26 cellular contexts compared by ENCODE assay signal in the genomic region with DNA sequence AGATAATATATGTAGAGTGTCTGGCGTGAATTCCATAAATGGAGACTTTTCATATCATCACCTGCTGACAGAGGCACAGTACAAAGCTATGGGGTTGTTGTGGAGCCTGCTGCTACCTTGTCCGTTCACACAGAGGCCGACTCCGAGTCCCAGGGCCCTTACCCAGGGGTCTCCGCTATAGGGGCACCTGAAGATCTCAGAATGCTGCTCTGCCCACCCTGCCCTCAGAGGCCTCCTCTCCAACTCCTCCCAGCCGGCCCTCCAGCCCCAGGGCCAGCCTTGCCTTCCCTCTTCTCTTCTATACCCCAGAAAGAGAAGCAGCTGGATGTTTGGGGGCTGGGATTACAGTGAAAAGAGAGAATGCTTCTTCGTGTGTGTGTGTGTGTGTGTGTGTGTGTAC.
"Had no signal": no experiment of that assay in that cellular context is flagged by ENCODE, and none has a peak within 500 bp of the region (broad histone marks: within the 10 kb centered on the region; RNA-seq: fewer than 3 reads in every experiment).

No MANE protein-coding gene starts in this region.

- H3K27ac ChIP-seq: coronary artery, neutrophil, ovary, prostate gland, testis, transverse colon had no signal

- H3K36me3 ChIP-seq: ovary, prostate gland, transverse colon had no signal

- H3K27me3 Mint-ChIP-seq: activated CD4-positive, alpha-beta T cell treated with anti-CD3 and anti-CD28 coated beads for 36 hours; activated CD8-positive, alpha-beta memory T cell treated with anti-CD3 and anti-CD28 coated beads, Interleukin-2, amount 10 ng/mL, durations not matched to agents 7 days and 5 days; activated naive CD4-positive, alpha-beta T cell treated with anti-CD3 and anti-CD28 coated beads, Interleukin-2, amount 50 U/mL, for 24 hours; activated naive CD8-positive, alpha-beta T cell treated with anti-CD3 and anti-CD28 coated beads, Interleukin-2, amount 50 U/mL, for 24 hours; effector memory CD8-positive, alpha-beta T cell had no signal

- H3K9me3 ChIP-seq: mucosa of descending colon, neutrophil, ovary, prostate gland, testis, transverse colon had no signal

- H3K4me1 ChIP-seq: prostate gland had no signal

- H3K27me3 ChIP-seq: dorsolateral prefrontal cortex, neutrophil, ovary, testis, transverse colon had no signal

- ATAC-seq: activated CD4-positive, alpha-beta T cell treated with anti-CD3 and anti-CD28 coated beads for 36 hours; activated CD8-positive, alpha-beta T cell treated with anti-CD3 and anti-CD28 coated beads, Interleukin-2, amount 10 ng/mL, durations not matched to agents 7 days and 5 days; activated naive CD8-positive, alpha-beta T cell treated with anti-CD3 and anti-CD28 coated beads, Interleukin-2, amount 50 U/mL, for 24 hours; effector memory CD8-positive, alpha-beta T cell; esophagus mucosa; left lobe of liver; mucosa of descending colon had no signal

- DNase-seq: activated CD4-positive, alpha-beta T cell treated with anti-CD3 and anti-CD28 coated beads for 36 hours; activated CD4-positive, CD25-positive, alpha-beta regulatory T cell; activated CD8-positive, alpha-beta memory T cell treated with anti-CD3 and anti-CD28 coated beads, Interleukin-2, amount 10 ng/mL, durations not matched to agents 7 days and 5 days; activated CD8-positive, alpha-beta T cell treated with anti-CD3 and anti-CD28 coated beads, Interleukin-2, amount 10 ng/mL, durations not matched to agents 7 days and 5 days; activated naive CD8-positive, alpha-beta T cell treated with anti-CD3 and anti-CD28 coated beads, Interleukin-2, amount 50 U/mL, for 24 hours; activated T-cell treated with anti-CD3 and anti-CD28 coated beads, Interleukin-2, amount 50 U/mL, for 48 hours; cerebellar nuclear complex; effector memory CD8-positive, alpha-beta T cell; foreskin fibroblast; mucosa of descending colon; retina; stimulated activated CD4-positive, alpha-beta T cell treated with anti-CD3 and anti-CD28 coated beads, Interleukin-15, amount 100 ng/mL, for 24 hours; stimulated activated CD4-positive, alpha-beta T cell treated with anti-CD3 and anti-CD28 coated beads, Interleukin-2, amount 100 ng/mL, for 24 hours; stimulated activated naive CD4-positive, alpha-beta T cell; testis; transverse colon had no signal

- H3K4me3 ChIP-seq: coronary artery, dorsolateral prefrontal cortex, lung, mucosa of descending colon, ovary, prostate gland, testis, transverse colon had no signal

- H3K9me3 Mint-ChIP-seq: activated naive CD4-positive, alpha-beta T cell treated with anti-CD3 and anti-CD28 coated beads, Interleukin-2, amount 50 U/mL, for 24 hours; activated naive CD8-positive, alpha-beta T cell treated with anti-CD3 and anti-CD28 coated beads, Interleukin-2, amount 50 U/mL, for 24 hours; activated T-helper 2 cell treated with anti-CD3 and anti-CD28 coated beads, Interferon-gamma antibody, Interleukin-2, Interleukin-4, amounts not matched to agents 10 μg/mL and 5 μg/mL and 100 μg/mL, durations not matched to agents 14 hours and 24 hours and 36 hours; effector memory CD8-positive, alpha-beta T cell had no signal

- H3K36me3 Mint-ChIP-seq: activated CD8-positive, alpha-beta memory T cell treated with anti-CD3 and anti-CD28 coated beads, Interleukin-2, amount 10 ng/mL, durations not matched to agents 7 days and 5 days had no signal

- H3K27ac Mint-ChIP-seq: activated CD4-positive, alpha-beta T cell treated with anti-CD3 and anti-CD28 coated beads for 36 hours; activated CD8-positive, alpha-beta memory T cell treated with anti-CD3 and anti-CD28 coated beads, Interleukin-2, amount 10 ng/mL, durations not matched to agents 7 days and 5 days; activated CD8-positive, alpha-beta T cell treated with anti-CD3 and anti-CD28 coated beads, Interleukin-2, amount 10 ng/mL, durations not matched to agents 7 days and 5 days; activated naive CD4-positive, alpha-beta T cell treated with anti-CD3 and anti-CD28 coated beads, Interleukin-2, amount 50 U/mL, for 24 hours; activated naive CD8-positive, alpha-beta T cell treated with anti-CD3 and anti-CD28 coated beads, Interleukin-2, amount 50 U/mL, for 24 hours; activated T-helper 2 cell treated with anti-CD3 and anti-CD28 coated beads, Interferon-gamma antibody, Interleukin-2, Interleukin-4, amounts not matched to agents 10 μg/mL and 5 μg/mL and 100 μg/mL, durations not matched to agents 14 hours and 24 hours and 36 hours had no signal

- H3K4me1 Mint-ChIP-seq: activated CD4-positive, alpha-beta T cell treated with anti-CD3 and anti-CD28 coated beads for 36 hours had no signal

- H3K4me3 Mint-ChIP-seq: activated CD4-positive, alpha-beta T cell treated with anti-CD3 and anti-CD28 coated beads for 36 hours; activated CD8-positive, alpha-beta memory T cell treated with anti-CD3 and anti-CD28 coated beads, Interleukin-2, amount 10 ng/mL, durations not matched to agents 7 days and 5 days; activated CD8-positive, alpha-beta T cell treated with anti-CD3 and anti-CD28 coated beads, Interleukin-2, amount 10 ng/mL, durations not matched to agents 7 days and 5 days; activated naive CD4-positive, alpha-beta T cell treated with anti-CD3 and anti-CD28 coated beads, Interleukin-2, amount 50 U/mL, for 24 hours; activated naive CD8-positive, alpha-beta T cell treated with anti-CD3 and anti-CD28 coated beads, Interleukin-2, amount 50 U/mL, for 24 hours; effector memory CD8-positive, alpha-beta T cell had no signal
